ENCODE assay signal across 8 cellular contexts in genomic region chr5:119435436-119436132, GRCh38. TPM values are rescaled to one million over a fixed set of nuclear protein-coding genes. Genes with fewer than 3 reads are reported as not detected.
A peak's percentile ranks its signal among the peaks of the same experiment; 100 is the strongest.
DNase-seq lines count a peak whose midpoint lies in the region; ATAC-seq and TF ChIP-seq lines count a peak whose summit lies in the region.

No MANE protein-coding gene starts in this region.

- no peaks in the 10 kb centered on the region for H3F3A ChIP-seq in PC-3 (ENCODE audit: low read length, unreplicated experiment)

- TF ChIP-seq EP300 in sigmoid colon (IDR thresholded peaks at IDR 0.05) = no peak

- intact Hi-C loops in PC-3 (cut with micrococcal nuclease) (no loop called here), sigmoid colon (cut with DNase I) (no loop called here)

- H2AFZ ChIP-seq in PC-3 (ENCODE audit: low read length) = no peak overlapping the region

- H3K4me1 ChIP-seq in PC-3 (ENCODE audit: insufficient read depth, low read length) = no peaks in the 10 kb centered on the region
- no peaks in the 10 kb centered on the region for H3K4me1 ChIP-seq in sigmoid colon

- H3K9me2 ChIP-seq in PC-3 (replicated peaks; ENCODE audit: low read length) = no peaks in the 10 kb centered on the region

- no peaks in the 10 kb centered on the region for H3K27me3 ChIP-seq in PC-3 (ENCODE audit: low read length)
- peaks cover 0 to 4% (median 0%) of the 10 kb centered on the region in 3 donors for H3K27me3 ChIP-seq in sigmoid colon

- H4K20me1 ChIP-seq in PC-3 (ENCODE audit: low read length) = no peaks in the 10 kb centered on the region

- H3K9me3 ChIP-seq in PC-3 (ENCODE audit: low read length) (no peaks in the 10 kb centered on the region), sigmoid colon (no peaks in the 10 kb centered on the region)

- POLR2A ChIA-PET in PC-3 (lab: Charles Lee; ENCODE audit: unreplicated experiment) = no interaction called here

- no peaks in the 10 kb centered on the region for H3K36me3 ChIP-seq in PC-3 (ENCODE audit: low read depth, low read length)
- H3K36me3 ChIP-seq in sigmoid colon = no peaks in the 10 kb centered on the region

- no peak for TF ChIP-seq POLR2A in sigmoid colon (IDR thresholded peaks at IDR 0.05)

- CTCF ChIA-PET in PC-3 (lab: Charles Lee) = no interaction called here

- DNase-seq in NK-92 treated with Interleukin-12 subunit alpha and Interleukin-12 subunit beta, amount 100 ng/mL, for 24 hours (lab: John Stamatoyannopoulos, UW) = peak; percentile 22
- no peak for DNase-seq in NK-92 (lab: John Stamatoyannopoulos, UW; ENCODE audit: unreplicated experiment)
- peak; percentile 65 for DNase-seq in PC-3
- DNase-seq in activated T-helper 1 cell treated with anti-CD3 and anti-CD28 coated beads, Interleukin-2, amount 50 U/mL, for 16 hours (ENCODE audit: low read depth in 1 of 2, low spot score in 1 of 2) = peak; percentile 46 to 47
- DNase-seq in glomerular visceral epithelial cell (ENCODE audit: extremely low spot score) = peak; percentile 62
- DNase-seq in sigmoid colon = peak; percentile 76
- no peak for DNase-seq in D341Med (ENCODE audit: low spot score)

- H3K79me2 ChIP-seq in PC-3 (ENCODE audit: low read length) = no peaks in the 10 kb centered on the region

- no peak overlapping the region for H3K4me3 ChIP-seq in PC-3 (ENCODE audit: low read length)
- no peak overlapping the region for H3K4me3 ChIP-seq in sigmoid colon

- WGBS in sigmoid colon, 2 donors = 45 to 72% methylated on average over 8 of the region's 8 CpGs

- H3K27ac ChIP-seq in PC-3 (ENCODE audit: low read length) (no peak overlapping the region), sigmoid colon (no peak overlapping the region)

- ATAC-seq in HG02973 (IDR thresholded peaks at IDR 0.05; ENCODE audit: unreplicated experiment) (peak; percentile 84), PC-3 (no peak)

- no peak overlapping the region for H3K4me2 ChIP-seq in PC-3 (ENCODE audit: low read length)

- BruUV-seq in PC-3 (replicated peaks; lab: Mats Ljungman, UMichigan) = no TSS peak

- TF ChIP-seq CTCF in PC-3 (conservative IDR thresholded peaks at IDR 0.05; ENCODE audit: low read depth, low read length) (peak; percentile 71), sigmoid colon (IDR thresholded peaks at IDR 0.05) (peak in 1 of 4 experiments; percentile 21)

- no peak overlapping the region for H3K9ac ChIP-seq in PC-3 (ENCODE audit: low read length)

RNA-seq across cellular contexts. Expression of gene HSD17B4, which starts 16.7 kb away (rescaled TPM):
- total RNA-seq in PC-3 (2014; rRNA removed) (101 and 165 TPM in 2 replicates), sigmoid colon (100 to 1,000 TPM in 1 of 4 donors, 10 to 100 TPM in 3; 80.6 to 114 (median 86.5) TPM)
- 100 to 1,000 TPM; 147 to 229 (median 149) TPM for polyA plus RNA-seq in sigmoid colon

Comparison
In these comparisons a context has a peak if more than half of its experiments do, and no peak if none do; other contexts are left out.
1. DNase-seq: peak in NK-92 treated with Interleukin-12 subunit alpha and Interleukin-12 subunit beta, amount 100 ng/mL, for 24 hours (single experiment), PC-3 (single experiment), activated T-helper 1 cell treated with anti-CD3 and anti-CD28 coated beads, Interleukin-2, amount 50 U/mL, for 16 hours (2 of 2), glomerular visceral epithelial cell (single experiment) and sigmoid colon (single experiment); none in NK-92 (single experiment) and D341Med (single experiment).